ENCODE assay signal across 8 cellular contexts in genomic region chr1:107140703-107141490, GRCh38. TPM values are rescaled to one million over a fixed set of nuclear protein-coding genes. Genes with fewer than 3 reads are reported as not detected.
A peak's percentile ranks its signal among the peaks of the same experiment; 100 is the strongest.
DNase-seq lines count a peak whose midpoint lies in the region; TF ChIP-seq lines count a peak whose summit lies in the region.

NTNG1 (plus strand) TSS chr1:107141039.

- H3K27me3 ChIP-seq in SJSA1 (replicated peaks), result peaks cover 46% of the 10 kb centered on the region
- H3K27me3 ChIP-seq in testis, result no peaks in the 10 kb centered on the region

- CTCF ChIA-PET in HEK293T (lab: Yijun Ruan, JAX), result interaction anchor here (0.7 to 1.5 kb wide), 3 partner anchors 9 to 523 kb away, joined by 3 read pairs; no protein-coding TSS in a partner anchor

- TF ChIP-seq POLR2A in lower leg skin (IDR thresholded peaks at IDR 0.05) (no peak), testis (IDR thresholded peaks at IDR 0.05) (no peak)

- intact Hi-C loops in lower leg skin (cut with DNase I; ENCODE audit: low total_unique reads), result no loop called here
- intact Hi-C loops in testis (cut with DNase I; ENCODE audit: low total_unique reads), result no loop called here

- POLR2A ChIA-PET in HEK293T (lab: Yijun Ruan, JAX), result interaction anchor here (1.0 to 2.6 kb wide), 2 partner anchors 9 to 84 kb away, joined by 4 to 11 read pairs; partner anchors contain the start of gene PRMT6

- H3K9ac ChIP-seq in ES-I3 (ENCODE audit: low read depth, low read length), result peak within 1 kb of the TSS; percentile 65

- TF ChIP-seq CTCF in lower leg skin (IDR thresholded peaks at IDR 0.05) (no peak), testis (IDR thresholded peaks at IDR 0.05) (no peak)

- peak within 1 kb of the TSS; percentile 17 for H3K4me3 ChIP-seq in SJSA1
- peak within 1 kb of the TSS; percentile 37 for H3K4me3 ChIP-seq in lower leg skin (ENCODE audit: low read depth, poor library complexity, severe bottlenecking)
- peak within 1 kb of the TSS; percentile 53 to 68 for H3K4me3 ChIP-seq in testis

- whole genome bisulfite sequencing in lower leg skin, 2 donors, result 0 to 1% methylated on average over 21 to 41 of the region's 79 CpGs
- 0% methylated on average over 18 to 70 of the region's 79 CpGs for WGBS in testis, 2 donors

- H3K27ac ChIP-seq in SJSA1 (no peak within 1 kb of the TSS), testis (no peak within 1 kb of the TSS)

- H3K4me1 ChIP-seq in ES-I3 (ENCODE audit: insufficient read depth, low read length) (peaks cover 19% of the 10 kb centered on the region), SJSA1 (replicated peaks) (peaks cover 14% of the 10 kb centered on the region), testis (no peaks in the 10 kb centered on the region)

- H3K9me3 ChIP-seq in ES-I3 (ENCODE audit: control insufficient read depth, insufficient read depth, low read length), result no peaks in the 10 kb centered on the region
- H3K9me3 ChIP-seq in SJSA1 (replicated peaks), result no peaks in the 10 kb centered on the region
- H3K9me3 ChIP-seq in testis, result no peaks in the 10 kb centered on the region

- no peaks in the 10 kb centered on the region for H3K36me3 ChIP-seq in ES-I3 (ENCODE audit: insufficient read depth, low read length)
- no peaks in the 10 kb centered on the region for H3K36me3 ChIP-seq in SJSA1
- H3K36me3 ChIP-seq in testis (ENCODE audit: low read depth, missing control alignments), result no peaks in the 10 kb centered on the region

- DNase-seq in HEK293T (ENCODE audit: extremely low spot score) (peak; percentile 58), SJSA1 (ENCODE audit: low read depth in 1 of 2, low spot score in 2 of 2) (peak in 1 of 2 experiments; percentile 4), dermis blood vessel endothelial cell (peak; percentile 2), lower leg skin (ENCODE audit: low spot score in 2 of 2) (no peak), testis (peak; percentile 17), midbrain (lab: John Stamatoyannopoulos, UW) (no peak)
- no peak for DNase-seq in stimulated activated naive CD4-positive, alpha-beta T cell treated with Interleukin-2 at 50 U/mL for 16 hours (lab: John Stamatoyannopoulos, UW)

TF ChIP-seq in HEK293T, 16 proteins besides CTCF, POLR2A, EP300 and RAD21:
- TF ChIP-seq L3MBTL2 (conservative IDR thresholded peaks at IDR 0.05) (0 out of 2 replicates have a peak, but pooled peaks have one; percentile 0), PKNOX1 (IDR thresholded peaks at IDR 0.05) (no peak)

RNA-seq across cellular contexts. Expression of gene NTNG1, which starts in this region (rescaled TPM):
- not detected in 2 replicates for total RNA-seq in SJSA1 (2014; rRNA removed; shearing (Covaris generic))
- under 0.01 and 0.05 TPM in 2 replicates for total RNA-seq in dermis blood vessel endothelial cell
- 1 to 10 TPM; 2.6 to 8.1 (median 3.4) TPM for total RNA-seq in lower leg skin
- 1 to 10 TPM; 1.8 to 2.2 TPM for total RNA-seq in testis
- polyA plus RNA-seq in testis (ENCODE audit: insufficient read depth, low read depth, low replicate concordance), result 2.3 TPM

Comparison
In these comparisons a context has a peak if more than half of its experiments do, and no peak if none do; other contexts are left out.
1. Peak in DNase-seq in dermis blood vessel endothelial cell; RNA of the gene not detected or under 1 TPM.
2. DNase-seq: peak in HEK293T (single experiment) and testis (single experiment); none in lower leg skin (0 of 2), midbrain (single experiment) and stimulated activated naive CD4-positive, alpha-beta T cell treated with Interleukin-2 at 50 U/mL for 16 hours (single experiment).
3. Peak in every context shown above with its lines, with median percentiles within 50 percentile points of each other: H3K4me3 ChIP-seq.